In the genomic region with DNA sequence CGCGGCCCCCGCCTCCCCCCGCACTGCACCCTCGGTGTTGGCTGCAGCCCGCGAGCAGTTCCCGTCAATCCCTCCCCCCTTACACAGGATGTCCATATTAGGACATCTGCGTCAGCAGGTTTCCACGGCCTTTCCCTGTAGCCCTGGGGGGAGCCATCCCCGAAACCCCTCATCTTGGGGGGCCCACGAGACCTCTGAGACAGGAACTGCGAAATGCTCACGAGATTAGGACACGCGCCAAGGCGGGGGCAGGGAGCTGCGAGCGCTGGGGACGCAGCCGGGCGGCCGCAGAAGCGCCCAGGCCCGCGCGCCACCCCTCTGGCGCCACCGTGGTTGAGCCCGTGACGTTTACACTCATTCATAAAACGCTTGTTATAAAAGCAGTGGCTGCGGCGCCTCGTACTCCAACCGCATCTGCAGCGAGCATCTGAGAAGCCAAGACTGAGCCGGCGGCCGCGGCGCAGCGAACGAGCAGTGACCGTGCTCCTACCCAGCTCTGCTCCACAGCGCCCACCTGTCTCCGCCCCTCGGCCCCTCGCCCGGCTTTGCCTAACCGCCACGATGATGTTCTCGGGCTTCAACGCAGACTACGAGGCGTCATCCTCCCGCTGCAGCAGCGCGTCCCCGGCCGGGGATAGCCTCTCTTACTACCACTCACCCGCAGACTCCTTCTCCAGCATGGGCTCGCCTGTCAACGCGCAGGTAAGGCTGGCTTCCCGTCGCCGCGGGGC, we compare ENCODE assay signal across 8 cellular contexts.
A peak's percentile ranks its signal among the peaks of the same experiment; 100 is the strongest.
DNase-seq lines count a peak whose midpoint lies in the region; ATAC-seq, FAIRE-seq and TF ChIP-seq lines count a peak whose summit lies in the region.

Gene FOS (plus strand): TSS at position 407 of the 731 bp plus-strand sequence. CDS start 155 bp downstream, at position 562.

- FAIRE-seq in islet of Langerhans (lab: Jason Lieb, UNC), result peak; percentile 27

- ATAC-seq in GM19035 (IDR thresholded peaks at IDR 0.05; ENCODE audit: unreplicated experiment) (peak; percentile 75), HG03280 (IDR thresholded peaks at IDR 0.05; ENCODE audit: unreplicated experiment) (peak; percentile 79)

- DNase-seq in AG09319 (ENCODE audit: extremely low read depth, low read depth) (peak; percentile 90), NCI-H345 treated with DMSO at 0.1 percent for 48 hours (lab: John Stamatoyannopoulos, UW; ENCODE audit: unreplicated experiment) (peak; percentile 79)
- peak; percentile 71 to 81 (median 77) for DNase-seq in activated CD4-positive, CD25-positive, alpha-beta regulatory T cell (lab: John Stamatoyannopoulos, UW)
- peak; percentile 97 for DNase-seq in central memory CD4-positive, alpha-beta T cell
- peak; percentile 75 for DNase-seq in stimulated activated CD4-positive, alpha-beta T cell treated with anti-CD3 and anti-CD28 coated beads, Interleukin-12 subunit alpha, Interleukin-12 subunit beta, amount 100 ng/mL, for 24 hours (ENCODE audit: low read depth in 2 of 2)

- no peak for TF ChIP-seq CTCF in AG09319 (IDR thresholded peaks at IDR 0.05; ENCODE audit: low read depth, low read length)

Comparison
In these comparisons a context has a peak if more than half of its experiments do, and no peak if none do; other contexts are left out.
1. Peak in every context shown above with its lines: DNase-seq and ATAC-seq.